In genomic region chr13:37621811-37622361, GRCh38 we compare ENCODE assay signal across 22 cellular contexts. TPM values are rescaled to one million over a fixed set of nuclear protein-coding genes. Genes with fewer than 3 reads are reported as not detected.
DNase-seq lines count a peak whose midpoint lies in the region; ATAC-seq and TF ChIP-seq lines count a peak whose summit lies in the region.
"Had no signal": no experiment of that assay in that cellular context is flagged by ENCODE, and none has a peak within 500 bp of the region (broad histone marks: within the 10 kb centered on the region; RNA-seq: fewer than 3 reads in every experiment).

No MANE protein-coding gene starts in this region.

- no peaks in the 10 kb centered on the region for H3K36me3 ChIP-seq in BJ (ENCODE audit: control insufficient read depth, insufficient read depth, low read length)
- no peaks in the 10 kb centered on the region for H3K36me3 ChIP-seq in osteoblast (ENCODE audit: insufficient read depth, low read length)
- H3K36me3 ChIP-seq: WERI-Rb-1 had no signal

- H3K4me3 ChIP-seq in BJ (ENCODE audit: low read depth, low read length) (no peak overlapping the region), osteoblast (ENCODE audit: insufficient read depth, low read length) (no peak overlapping the region)

- H3K27ac ChIP-seq in osteoblast (ENCODE audit: low read depth, low read length): no peak overlapping the region
- H3K27ac ChIP-seq: C4-2B, WERI-Rb-1 had no signal

- H3K79me2 ChIP-seq in osteoblast (ENCODE audit: insufficient read depth, low read length): no peaks in the 10 kb centered on the region

- peaks cover 22% of the 10 kb centered on the region for H3K4me1 ChIP-seq in osteoblast (ENCODE audit: insufficient read depth, low read length)

- POLR2A ChIA-PET in BJ (lab: Charles Lee): no interaction called here

- no peaks in the 10 kb centered on the region for H4K20me1 ChIP-seq in osteoblast (ENCODE audit: insufficient read depth, low read length)

- H3K27me3 ChIP-seq in BJ (ENCODE audit: control insufficient read depth, insufficient read depth, low read length): no peaks in the 10 kb centered on the region
- no peaks in the 10 kb centered on the region for H3K27me3 ChIP-seq in osteoblast (ENCODE audit: insufficient read depth, low read length)

- no peak overlapping the region for H3K4me2 ChIP-seq in osteoblast (ENCODE audit: insufficient read depth, low read length)

- peak overlapping the region; percentile 29 for H2AFZ ChIP-seq in osteoblast (ENCODE audit: low read length)

- TF ChIP-seq CTCF in BJ (IDR thresholded peaks at IDR 0.05; ENCODE audit: insufficient read depth, low read depth, low read length) (no peak), osteoblast (IDR thresholded peaks at IDR 0.05; ENCODE audit: extremely low read depth, low read depth, low read length) (no peak)

- DNase-seq in BJ (ENCODE audit: low read depth): peak; percentile 23
- DNase-seq in NCI-H446 treated with DMSO at 0.1 percent for 48 hours (lab: John Stamatoyannopoulos, UW): peak; percentile 52
- DNase-seq in fibroblast of gingiva (ENCODE audit: low read depth): peak; percentile 89
- no peak for DNase-seq in osteoblast (ENCODE audit: insufficient read length, low spot score, missing footprints)
- DNase-seq in D341Med (ENCODE audit: low spot score): no peak
- DNase-seq in C1 segment of cervical spinal cord (lab: John Stamatoyannopoulos, UW): no peak
- no peak for DNase-seq in NCI-H1417 (lab: John Stamatoyannopoulos, UW)
- DNase-seq: activated CD8-positive, alpha-beta memory T cell treated with anti-CD3 and anti-CD28 coated beads for 24 hours; amygdala; dermis blood vessel endothelial cell; DMS79 treated with DMSO at 0.1 percent for 48 hours; erythroblast; MM.1S; naive thymus-derived CD4-positive, alpha-beta T cell; NCI-H1930; NCI-H774; RPMI8226; stimulated activated CD4-positive, alpha-beta T cell treated with anti-CD3 and anti-CD28 coated beads, Interleukin-15, amount 100 ng/mL, for 24 hours; WERI-Rb-1 had no signal

- H3K9me3 ChIP-seq in osteoblast (ENCODE audit: low read depth, low read length): no peaks in the 10 kb centered on the region

- CTCF ChIA-PET in BJ (lab: Yijun Ruan, JAX): interaction anchor here (0.7 kb wide), 1 partner anchor 554 kb away, joined by 3 read pairs; no protein-coding TSS in a partner anchor

- no peak for ATAC-seq in GM18502 (IDR thresholded peaks at IDR 0.05; ENCODE audit: poor library complexity, unreplicated experiment)
- ATAC-seq: naive thymus-derived CD4-positive, alpha-beta T cell had no signal

RNA-seq across cellular contexts. Expression of gene POSTN, which starts 23.3 kb away (rescaled TPM):
- 235 and 341 TPM in 2 replicates for polyA plus RNA-seq in BJ (2011; rRNA removed)
- polyA minus RNA-seq in BJ (2011; rRNA and poly(A)+ RNA removed): 59.1 and 66.8 TPM in 2 replicates
- total RNA-seq in osteoblast: 1,081 and 1,287 TPM in 2 replicates
- total RNA-seq: activated T-helper 2 cell treated with anti-CD3 and anti-CD28 coated beads, Interferon-gamma antibody, Interleukin-2, Interleukin-4, amounts not matched to agents 10 μg/mL and 5 μg/mL and 100 μg/mL, durations not matched to agents 14 hours and 24 hours and 36 hours; naive thymus-derived CD4-positive, alpha-beta T cell had no signal
- polyA plus RNA-seq: naive thymus-derived CD4-positive, alpha-beta T cell had no signal

Comparison
In these comparisons a context has a peak if more than half of its experiments do, and no peak if none do; other contexts are left out.
1. DNase-seq: peak in BJ (single experiment), NCI-H446 treated with DMSO at 0.1 percent for 48 hours (single experiment) and fibroblast of gingiva (single experiment); none in osteoblast (single experiment), D341Med (single experiment), C1 segment of cervical spinal cord (0 of 14) and NCI-H1417 (0 of 3).